ENCODE assay signal across 8 cellular contexts in the genomic region with DNA sequence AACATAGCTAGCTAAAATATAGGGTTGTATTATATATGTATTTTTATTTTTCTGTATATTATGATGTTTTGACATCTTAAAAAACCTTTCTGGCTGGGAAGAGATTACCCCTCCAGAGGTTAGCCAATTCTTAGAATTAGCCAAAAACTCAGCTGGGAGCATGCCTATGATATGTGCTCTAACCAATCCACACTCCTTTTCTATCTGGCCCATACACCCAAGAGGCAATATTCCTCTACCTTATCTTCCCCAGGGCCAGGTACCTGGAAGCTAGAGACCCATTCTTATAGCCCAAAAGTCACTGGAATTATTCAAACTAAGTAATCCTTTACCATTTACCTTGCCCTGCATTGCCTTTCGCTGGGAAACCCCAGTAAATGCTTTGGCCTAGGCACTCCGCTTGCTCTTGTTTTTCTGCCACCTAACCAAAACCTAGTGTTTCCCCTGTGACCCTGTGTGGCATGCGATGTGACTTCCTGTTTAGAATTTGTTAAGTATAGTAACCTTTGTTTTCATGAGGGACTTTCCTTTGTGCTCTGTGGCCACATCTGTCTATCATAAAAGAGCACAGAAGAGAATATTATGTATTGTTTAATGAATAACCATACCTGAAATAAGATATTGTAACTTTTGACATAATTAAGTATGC. TPM values are rescaled to one million over a fixed set of nuclear protein-coding genes. Genes with fewer than 3 reads are reported as not detected.
A peak's percentile ranks its signal among the peaks of the same experiment; 100 is the strongest.
DNase-seq lines count a peak whose midpoint lies in the region; ATAC-seq and TF ChIP-seq lines count a peak whose summit lies in the region.

No MANE protein-coding gene starts in this region.

- H3K27ac ChIP-seq in gastrocnemius medialis: no peak overlapping the region

- intact Hi-C loops in gastrocnemius medialis (cut with DNase I; ENCODE audit: low total_unique reads): no loop called here

- in situ Hi-C loops in gastrocnemius medialis (cut with MboI; ENCODE audit: low sequenced_read_pairs in 4 of 4): no loop called here

- ATAC-seq in HG03442 (IDR thresholded peaks at IDR 0.05; ENCODE audit: unreplicated experiment) (peak; percentile 99), gastrocnemius medialis (no peak)

- no peaks in the 10 kb centered on the region for H3K9me3 ChIP-seq in gastrocnemius medialis

- TF ChIP-seq CTCF in gastrocnemius medialis (IDR thresholded peaks at IDR 0.05 in 4 of 5, conservative IDR thresholded peaks at IDR 0.05 in 1 of 5): no peak

- H3K27me3 ChIP-seq in gastrocnemius medialis: no peaks in the 10 kb centered on the region

- peak; percentile 5 to 28 for DNase-seq in activated CD8-positive, alpha-beta memory T cell treated with anti-CD3 and anti-CD28 coated beads for 1 hour (ENCODE audit: extremely low read depth in 1 of 2, low read depth in 1 of 2)
- no peak for DNase-seq in activated CD8-positive, alpha-beta memory T cell treated with anti-CD3 and anti-CD28 coated beads, Interleukin-2, amount 50 U/mL, for 48 hours
- DNase-seq in activated T-cell treated with anti-CD3 and anti-CD28 coated beads for 4 hours: peak; percentile 30
- peak; percentile 36 for DNase-seq in stimulated activated CD8-positive, alpha-beta memory T cell treated with anti-CD3 and anti-CD28 coated beads, Interleukin-12 subunit alpha, Interleukin-12 subunit beta, amount 100 ng/mL, for 1 hour (ENCODE audit: low read depth)
- no peak for DNase-seq in gastrocnemius medialis
- no peak for DNase-seq in cortex of kidney (lab: John Stamatoyannopoulos, UW)
- DNase-seq in occipital lobe (lab: John Stamatoyannopoulos, UW): no peak

- H3K4me3 ChIP-seq in gastrocnemius medialis: no peak overlapping the region

- no peaks in the 10 kb centered on the region for H3K36me3 ChIP-seq in gastrocnemius medialis

- no peak for TF ChIP-seq POLR2A in gastrocnemius medialis (IDR thresholded peaks at IDR 0.05)

- peaks cover 0 to 3% of the 10 kb centered on the region in 2 donors for H3K4me1 ChIP-seq in gastrocnemius medialis

RNA-seq across cellular contexts. Expression of gene CSNK1G3, which starts 37.4 kb away (rescaled TPM):
- 10 to 100 TPM; 14.6 to 23.2 (median 21.5) TPM for total RNA-seq in gastrocnemius medialis
- total RNA-seq in occipital lobe: 228 TPM

Comparison
In these comparisons a context has a peak if more than half of its experiments do, and no peak if none do; other contexts are left out.
1. DNase-seq: peak in activated CD8-positive, alpha-beta memory T cell treated with anti-CD3 and anti-CD28 coated beads for 1 hour (2 of 2), activated T-cell treated with anti-CD3 and anti-CD28 coated beads for 4 hours (single experiment) and stimulated activated CD8-positive, alpha-beta memory T cell treated with anti-CD3 and anti-CD28 coated beads, Interleukin-12 subunit alpha, Interleukin-12 subunit beta, amount 100 ng/mL, for 1 hour (single experiment); none in activated CD8-positive, alpha-beta memory T cell treated with anti-CD3 and anti-CD28 coated beads, Interleukin-2, amount 50 U/mL, for 48 hours (single experiment), gastrocnemius medialis (0 of 2), cortex of kidney (single experiment) and occipital lobe (single experiment).